8 cellular contexts compared by ENCODE assay signal in genomic region chr2:28894470-28895188, GRCh38. TPM values are rescaled to one million over a fixed set of nuclear protein-coding genes. Genes with fewer than 3 reads are reported as not detected.
DNase-seq lines count a peak whose midpoint lies in the region; ATAC-seq, FAIRE-seq and TF ChIP-seq lines count a peak whose summit lies in the region.

TSS of gene WDR43 (plus strand) at chr2:28894667. CDS start at chr2:28894699, 32 bp downstream.

- peaks cover 28% of the 10 kb centered on the region for H3K4me1 Mint-ChIP-seq in T-helper 17 cell

- peak; percentile 98 for FAIRE-seq in urothelium cell line (lab: Jason Lieb, UNC)

- H3K36me3 ChIP-seq in psoas muscle (ENCODE audit: insufficient read depth in 1 of 2, low read depth in 1 of 2): no peaks in the 10 kb centered on the region

- no peaks in the 10 kb centered on the region for H3K27me3 ChIP-seq in psoas muscle (ENCODE audit: insufficient read depth in 3 of 3, low read length in 2 of 3)

- no peak for TF ChIP-seq CTCF in psoas muscle (IDR thresholded peaks at IDR 0.05)

- peak within 1 kb of the TSS; percentile 96 for H3K27ac ChIP-seq in psoas muscle

- peak; percentile 93 for TF ChIP-seq POLR2A in GM15510 (IDR thresholded peaks at IDR 0.05; ENCODE audit: borderline replicate concordance, extremely low read depth, insufficient read length)

- ATAC-seq in HG02885 (IDR thresholded peaks at IDR 0.05; ENCODE audit: poor library complexity, unreplicated experiment): peak; percentile 88
- ATAC-seq in T-helper 17 cell: peak; percentile 98
- peak; percentile 99 for ATAC-seq in left ventricle myocardium superior
- peak; percentile 96 to 98 (median 97) for ATAC-seq in psoas muscle

- no peaks in the 10 kb centered on the region for H3K36me3 Mint-ChIP-seq in T-helper 17 cell (ENCODE audit: low read depth)

- no peaks in the 10 kb centered on the region for H3K27me3 Mint-ChIP-seq in T-helper 17 cell

- peak within 1 kb of the TSS; percentile 99 for H3K4me3 ChIP-seq in psoas muscle

- DNase-seq in NCI-H1694 treated with DMSO at 0.1 percent for 48 hours (lab: John Stamatoyannopoulos, UW) (peak; percentile 97), T-helper 17 cell (peak; percentile 97 to 99 (median 98)), amygdala (lab: John Stamatoyannopoulos, UW) (peak; percentile 31 to 99 (median 93)), left ventricle myocardium superior (peak; percentile 99), psoas muscle (peak; percentile 98 to 99), urothelium cell line (ENCODE audit: low spot score) (peak; percentile 99)

- no peaks in the 10 kb centered on the region for H3K9me3 ChIP-seq in T-helper 17 cell (ENCODE audit: control insufficient read depth, low read length, poor library complexity, severe bottlenecking)
- H3K9me3 ChIP-seq in psoas muscle: no peaks in the 10 kb centered on the region

- WGBS in psoas muscle, 3 donors: 0 to 1% (median 0%) methylated on average over 63 to 79 of the region's 79 CpGs

- H3K27ac Mint-ChIP-seq in T-helper 17 cell: peak within 1 kb of the TSS; percentile 96

- intact Hi-C loops in left ventricle myocardium superior (cut with micrococcal nuclease) (no loop called here), psoas muscle (cut with DNase I) (loop anchor here in 1 of 2 donors (2.0 kb wide), 1 partner anchor 24 kb away; the partner anchor contains the start of gene TRMT61B)

- H3K4me3 Mint-ChIP-seq in T-helper 17 cell: peak within 1 kb of the TSS; percentile 98

- peaks cover 34% of the 10 kb centered on the region for H3K4me1 ChIP-seq in psoas muscle

RNA-seq across cellular contexts. Expression of gene WDR43, which starts in this region (rescaled TPM):
- total RNA-seq in T-helper 17 cell (10 to 100 TPM; 66.6 to 84.3 TPM), left ventricle myocardium superior (18.0 TPM), psoas muscle (10 to 100 TPM; 30.5 to 89.5 (median 76.1) TPM)
- 10 to 100 TPM; 25.5 to 54.4 (median 33.8) TPM for polyA plus RNA-seq in psoas muscle

Comparison
In these comparisons a context has a peak if more than half of its experiments do, and no peak if none do; other contexts are left out.
1. Peak in every context shown above with its lines: DNase-seq, ATAC-seq, H3K4me3 ChIP-seq and H3K27ac ChIP-seq.